8 cellular contexts compared by ENCODE assay signal in the genomic region with DNA sequence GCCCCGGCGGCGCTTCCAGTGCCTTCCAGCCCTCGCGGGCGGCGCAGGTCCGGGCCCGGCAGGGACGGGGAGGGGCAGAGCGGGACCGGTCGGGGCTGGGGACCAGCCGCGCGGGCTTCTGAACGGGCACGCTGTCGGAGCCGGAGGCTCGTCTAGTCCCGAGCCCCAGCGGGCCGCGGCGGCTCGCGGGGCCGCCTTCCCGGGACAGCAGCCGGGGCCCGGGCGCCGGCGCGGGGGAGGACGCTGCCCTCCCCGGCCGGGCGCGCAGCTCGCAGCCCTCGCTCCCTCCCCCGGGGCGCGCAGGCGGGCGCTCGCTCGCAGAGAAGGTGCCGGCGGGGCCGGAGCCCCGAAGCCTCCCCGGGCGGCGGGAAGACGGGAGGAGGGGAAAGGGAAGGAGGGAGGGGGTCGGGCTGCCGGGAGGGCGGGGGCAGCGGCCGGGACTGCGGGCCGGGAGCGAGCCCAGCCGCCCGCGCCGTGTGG. TPM values are rescaled to one million over a fixed set of nuclear protein-coding genes. Genes with fewer than 3 reads are reported as not detected.
DNase-seq lines count a peak whose midpoint lies in the region; ATAC-seq, FAIRE-seq and TF ChIP-seq lines count a peak whose summit lies in the region.

No MANE protein-coding gene starts in this region.

- no peaks in the 10 kb centered on the region for H3K79me2 ChIP-seq in H1 (ENCODE audit: control insufficient read depth in 1 of 2, insufficient read depth in 2 of 2, low read length in 2 of 2)

- no peak overlapping the region for H2BK15ac ChIP-seq in H1 (ENCODE audit: low read length)

- POLR2A ChIA-PET in H1 (lab: Charles Lee; ENCODE audit: partially characterized antibody) = no interaction called here

- TF ChIP-seq RAD21 in H1 (IDR thresholded peaks at IDR 0.05 in 1 of 2, conservative IDR thresholded peaks at IDR 0.05 in 1 of 2; ENCODE audit: low read depth in 2 of 2, low read length in 2 of 2) = no peak; a peak in 1 of 4 replicates

- TF ChIP-seq CTCF in H1 (IDR thresholded peaks at IDR 0.05; ENCODE audit: control extremely low read depth in 1 of 3, insufficient read depth in 1 of 3, low read depth in 1 of 3, low read length in 3 of 3) (no peak), type B pancreatic cell (conservative IDR thresholded peaks at IDR 0.05) (no peak)

- no peaks in the 10 kb centered on the region for H3K9me3 Mint-ChIP-seq in type B pancreatic cell

- peak in 1 of 2 experiments; percentile 29; a peak in 1 of 3 replicates for TF ChIP-seq POLR2A in H1 (IDR thresholded peaks at IDR 0.05; ENCODE audit: control extremely low read depth in 1 of 2, low read depth in 2 of 2, low read length in 2 of 2)

- peak overlapping the region; percentile 83 to 85 for H3K4me2 ChIP-seq in H1 (ENCODE audit: insufficient read depth in 1 of 2, low read depth in 2 of 2, low read length in 2 of 2)

- no peak overlapping the region for H3K27ac ChIP-seq in SJCRH30
- no peak overlapping the region for H3K27ac ChIP-seq in H1 (ENCODE audit: low read depth, low read length)
- peak overlapping the region; percentile 23 for H3K27ac ChIP-seq in mesodermal cell (ENCODE audit: low read depth, low read length, severe bottlenecking)

- CTCF ChIA-PET in H1 (lab: Charles Lee; ENCODE audit: partially characterized antibody) = interaction anchor here (1.0 to 1.5 kb wide), 2 partner anchors 94 to 117 kb away, joined by 3 to 4 read pairs; no protein-coding TSS in a partner anchor

- no peak overlapping the region for H2AFZ ChIP-seq in H1 (ENCODE audit: low read length)

- H3K9ac ChIP-seq in H1 (replicated peaks in 1 of 4; ENCODE audit: extremely low read depth in 1 of 4, low read depth in 3 of 4, low read length in 3 of 4) = peak overlapping the region in 1 of 4 experiments; percentile 44; a peak in 1 of 7 replicates

- H3K4me1 Mint-ChIP-seq in type B pancreatic cell (ENCODE audit: unreplicated experiment) = peaks cover 23% of the 10 kb centered on the region

- no peak overlapping the region for H3K14ac ChIP-seq in H1 (ENCODE audit: insufficient read length)

- H2BK120ac ChIP-seq in H1 (replicated peaks; ENCODE audit: low read depth, low read length) = no peak overlapping the region

- no peak overlapping the region for H2BK20ac ChIP-seq in H1 (ENCODE audit: low read length)

- H3K23me2 ChIP-seq in H1 (ENCODE audit: low read depth, low read length) = peaks cover 14% of the 10 kb centered on the region; the same call in 1 of the 2 replicates

- FAIRE-seq in H1 (lab: Jason Lieb, UNC) = no peak

- H3K36me3 ChIP-seq in SJCRH30 = no peaks in the 10 kb centered on the region
- H3K36me3 ChIP-seq in H1 (ENCODE audit: control insufficient read depth in 2 of 4, insufficient read depth in 4 of 4, low read length in 3 of 4) = no peaks in the 10 kb centered on the region
- H3K36me3 ChIP-seq in mesodermal cell (ENCODE audit: control insufficient read depth, insufficient read depth, low read length) = no peaks in the 10 kb centered on the region

- H4K20me1 ChIP-seq in H1 (replicated peaks in 1 of 2; ENCODE audit: control insufficient read depth in 1 of 2, insufficient read depth in 2 of 2, low read length in 2 of 2) = peaks cover 0 to 8% of the 10 kb centered on the region in 2 experiments

- no peak overlapping the region for H3K4ac ChIP-seq in H1 (replicated peaks; ENCODE audit: insufficient read length, low read depth, low read length)

- H3K56ac ChIP-seq in H1 (replicated peaks; ENCODE audit: insufficient read length, low read depth, low read length) = no peak overlapping the region

- no peaks in the 10 kb centered on the region for H3K36me3 Mint-ChIP-seq in type B pancreatic cell

- H3K4me1 ChIP-seq in SJCRH30 (no peaks in the 10 kb centered on the region), H1 (replicated peaks in 1 of 4; ENCODE audit: control insufficient read depth in 3 of 4, insufficient read depth in 4 of 4, low read length in 3 of 4) (peaks cover 7 to 28% (median 10%) of the 10 kb centered on the region in 4 experiments), mesodermal cell (ENCODE audit: control insufficient read depth, insufficient read depth, low read length, poor library complexity, severe bottlenecking) (peaks cover 25% of the 10 kb centered on the region)

- H3K27me3 Mint-ChIP-seq in type B pancreatic cell = peaks cover 41% of the 10 kb centered on the region

- H4K91ac ChIP-seq in H1 (replicated peaks; ENCODE audit: insufficient read length, low read length) = no peak overlapping the region

- H2BK5ac ChIP-seq in H1 (ENCODE audit: low read depth, low read length) = no peak overlapping the region

- no peak overlapping the region; the same call in 1 of the 2 replicates for H4K8ac ChIP-seq in H1 (ENCODE audit: extremely low read depth, insufficient read depth, low read length)

- ATAC-seq in HG02981 (IDR thresholded peaks at IDR 0.05; ENCODE audit: unreplicated experiment) (no peak), GM19324 (IDR thresholded peaks at IDR 0.05; ENCODE audit: low FRiP score, unreplicated experiment) (no peak)

- TF ChIP-seq EP300 in H1 (IDR thresholded peaks at IDR 0.05; ENCODE audit: borderline replicate concordance in 1 of 2, low read depth in 2 of 2, low read length in 2 of 2) = no peak

- H3K9me3 ChIP-seq in SJCRH30 (replicated peaks) (no peaks in the 10 kb centered on the region), H1 (ENCODE audit: insufficient read depth in 2 of 2, low read depth in 1 of 2, low read length in 1 of 2) (no peaks in the 10 kb centered on the region), mesodermal cell (ENCODE audit: control insufficient read depth, low read length) (no peaks in the 10 kb centered on the region)

- H3K4me3 ChIP-seq in SJCRH30 = peak overlapping the region; percentile 57
- peak overlapping the region; percentile 47 to 80 (median 64) for H3K4me3 ChIP-seq in H1 (ENCODE audit: extremely low read depth in 1 of 4, insufficient read depth in 2 of 4, low read depth in 3 of 4, low read length in 4 of 4)
- H3K4me3 ChIP-seq in mesodermal cell (ENCODE audit: extremely low read depth, insufficient read depth, low read length, poor library complexity, severe bottlenecking) = peak overlapping the region; percentile 53

- H4K5ac ChIP-seq in H1 (ENCODE audit: insufficient read length, low read depth, low read length) = no peak overlapping the region

- H2BK12ac ChIP-seq in H1 (ENCODE audit: low read depth, low read length) = no peak overlapping the region

- H2AK5ac ChIP-seq in H1 (ENCODE audit: low read depth, low read length) = no peak overlapping the region

- no peaks in the 10 kb centered on the region for H3K79me1 ChIP-seq in H1 (ENCODE audit: low read depth, low read length)

- peak overlapping the region; percentile 41 for H3K4me3 Mint-ChIP-seq in type B pancreatic cell

- peak; percentile 42 for DNase-seq in stimulated activated CD4-positive, alpha-beta T cell treated with anti-CD3 and anti-CD28 coated beads, Interleukin-15, amount 100 ng/mL, for 24 hours
- no peak for DNase-seq in stimulated activated CD4-positive, alpha-beta T cell treated with anti-CD3 and anti-CD28 coated beads, Interleukin-2, amount 100 ng/mL, for 48 hours
- DNase-seq in SJCRH30 (peak; percentile 19 to 35), H1 (ENCODE audit: low read depth in 1 of 2, low spot score in 2 of 2) (no peak), type B pancreatic cell (ENCODE audit: extremely low spot score, unreplicated experiment) (peak; percentile 81)

- H3K27me3 ChIP-seq in SJCRH30 = peaks cover 18% of the 10 kb centered on the region
- H3K27me3 ChIP-seq in H1 (replicated peaks in 1 of 4; ENCODE audit: control insufficient read depth in 3 of 4, extremely low read depth in 1 of 4, insufficient read depth in 3 of 4, low read length in 3 of 4) = peaks cover 5 to 40% (median 33%) of the 10 kb centered on the region in 4 experiments

- WGBS in H1 (ENCODE audit: extremely low coverage in 1 of 2, insufficient coverage in 1 of 2, insufficient read length in 1 of 2, insufficient replicate concordance in 2 of 2, low coverage in 1 of 2, low lambda C conversion rate in 2 of 2, missing lambda C conversion rate in 1 of 2), 2 experiments = 3% methylated on average over 8 of the region's 70 CpGs; no CpG with 5 or more reads in 1 of the 2 experiments
- WGBS in mesodermal cell (ENCODE audit: insufficient coverage in 2 of 2), 2 experiments = 1% methylated on average over 40 to 53 of the region's 70 CpGs

- H3K23ac ChIP-seq in H1 (ENCODE audit: insufficient read length) = no peak overlapping the region

- H3K27ac Mint-ChIP-seq in type B pancreatic cell = no peak overlapping the region

- no peak overlapping the region for H3K18ac ChIP-seq in H1 (ENCODE audit: extremely low read depth, low read length)

TF ChIP-seq in H1, 55 proteins besides CTCF, POLR2A, EP300 and RAD21 (continues in another document):
- TF ChIP-seq TAF7 (optimal IDR thresholded peaks at IDR 0.05; ENCODE audit: borderline replicate concordance, low read depth, low read length) (peak; percentile 21), SIX5 (IDR thresholded peaks at IDR 0.05; ENCODE audit: low read depth, low read length) (no peak), SP4 (IDR thresholded peaks at IDR 0.05; ENCODE audit: low read length) (no peak), KDM4A (IDR thresholded peaks at IDR 0.05; ENCODE audit: low read depth, low read length, severe bottlenecking) (no peak), HDAC2 (IDR thresholded peaks at IDR 0.05; ENCODE audit: borderline replicate concordance in 1 of 2, low read depth in 2 of 2, low read length in 2 of 2) (0 out of 4 replicates have a peak, but pooled peaks of 1 of the 2 experiments have one; percentile 41), KDM1A (IDR thresholded peaks at IDR 0.05; ENCODE audit: borderline replicate concordance, low read length) (peak; percentile 62; the same call in 1 of the 2 replicates)
- TF ChIP-seq, protein P1, sequence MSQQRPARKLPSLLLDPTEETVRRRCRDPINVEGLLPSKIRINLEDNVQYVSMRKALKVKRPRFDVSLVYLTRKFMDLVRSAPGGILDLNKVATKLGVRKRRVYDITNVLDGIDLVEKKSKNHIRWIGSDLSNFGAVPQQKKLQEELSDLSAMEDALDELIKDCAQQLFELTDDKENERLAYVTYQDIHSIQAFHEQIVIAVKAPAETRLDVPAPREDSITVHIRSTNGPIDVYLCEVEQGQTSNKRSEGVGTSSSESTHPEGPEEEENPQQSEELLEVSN (IDR thresholded peaks at IDR 0.05) = peak; percentile 51

RNA-seq across cellular contexts. Expression of gene SIRPA, which starts 0.7 kb away (rescaled TPM):
- total RNA-seq in SJCRH30 (2014; rRNA removed; shearing (Covaris generic)) = 0.93 and 1.4 TPM in 2 replicates
- 4.3 and 4.4 TPM in 2 replicates for total RNA-seq in H1 (2021; fragmentation: NEBNext Ultra II Directional; extraction: Animal tissue kit (Norgen Biotek cat#: 25700))
- 3.9 and 5.7 TPM in 2 replicates for polyA plus RNA-seq in H1 (2011; rRNA removed)
- 3.2 TPM for polyA plus RNA-seq in H1 (2011; cell fraction: cytosol; rRNA removed)
- polyA plus RNA-seq in H1 (2011; cell fraction: nucleus; rRNA removed) = 6.7 TPM
- 4.9 to 6.1 TPM (median 5.2 TPM) in 4 replicates for polyA plus RNA-seq in H1 (2012, experiment 1 of 2)
- polyA plus RNA-seq in H1 (2012, experiment 2 of 2) = 4.8 TPM
- 2.9 TPM for polyA plus RNA-seq in H1 (2013, experiment 1 of 2)
- polyA plus RNA-seq in H1 (2013, experiment 2 of 2) = 3.1 TPM
- 3.2 and 3.4 TPM in 2 replicates for polyA minus RNA-seq in H1 (2011; rRNA and poly(A)+ RNA removed)
- 3.3 TPM for polyA minus RNA-seq in H1 (2011; cell fraction: cytosol; rRNA and poly(A)+ RNA removed)
- 3.0 TPM for polyA minus RNA-seq in H1 (2011; cell fraction: nucleus; rRNA and poly(A)+ RNA removed)
- polyA plus RNA-seq in mesodermal cell (2013, experiment 1 of 2) = 16.3 TPM
- polyA plus RNA-seq in mesodermal cell (2013, experiment 2 of 2) = 14.4 TPM
- total RNA-seq in type B pancreatic cell (ENCODE audit: low replicate concordance) = 11.4 and 12.3 TPM in 2 replicates

Comparison
In these comparisons a context has a peak if more than half of its experiments do, and no peak if none do; other contexts are left out.
1. DNase-seq: peak in stimulated activated CD4-positive, alpha-beta T cell treated with anti-CD3 and anti-CD28 coated beads, Interleukin-15, amount 100 ng/mL, for 24 hours (single experiment), SJCRH30 (2 of 2) and type B pancreatic cell (single experiment); none in stimulated activated CD4-positive, alpha-beta T cell treated with anti-CD3 and anti-CD28 coated beads, Interleukin-2, amount 100 ng/mL, for 48 hours (0 of 2) and H1 (0 of 2).
2. Peak in every context shown above with its lines, with median percentiles within 50 percentile points of each other: H3K4me3 ChIP-seq.